In genomic region chr20:35840403-35840802, GRCh38 we compare ENCODE assay signal across 19 cellular contexts.
DNase-seq lines count a peak whose midpoint lies in the region; ATAC-seq and TF ChIP-seq lines count a peak whose summit lies in the region.
"Had no signal": no experiment of that assay in that cellular context is flagged by ENCODE, and none has a peak within 500 bp of the region (broad histone marks: within the 10 kb centered on the region; RNA-seq: fewer than 3 reads in every experiment).

No MANE protein-coding gene starts in this region.

- H3K36me3 Mint-ChIP-seq in T-cell: peaks cover 28% of the 10 kb centered on the region
- H3K36me3 Mint-ChIP-seq in stimulated activated effector memory CD8-positive, alpha-beta T cell treated with anti-CD3 and anti-CD28 coated beads, Interleukin-12 subunit alpha, Interleukin-12 subunit beta, amount 100 ng/mL, for 72 hours: peaks cover 68% of the 10 kb centered on the region

- H3K9me3 ChIP-seq in Loucy (ENCODE audit: insufficient read depth, low read depth, low read length): no peaks in the 10 kb centered on the region
- no peaks in the 10 kb centered on the region for H3K9me3 ChIP-seq in right lobe of liver

- no peak overlapping the region for H3K27ac ChIP-seq in right lobe of liver
- H3K27ac ChIP-seq: BLaER1 treated with 17β-estradiol and CSF1 and Interleukin-3, amounts not matched to agents 10 nM and 100 nM; PC-9 had no signal

- H3K9me3 Mint-ChIP-seq in T-cell: peaks cover 0 to 3% (median 0%) of the 10 kb centered on the region in 3 donors
- no peaks in the 10 kb centered on the region for H3K9me3 Mint-ChIP-seq in stimulated activated effector memory CD8-positive, alpha-beta T cell treated with anti-CD3 and anti-CD28 coated beads, Interleukin-12 subunit alpha, Interleukin-12 subunit beta, amount 100 ng/mL, for 72 hours

- H3K9ac ChIP-seq in Loucy (ENCODE audit: low read depth, low read length, poor library complexity, severe bottlenecking): peak overlapping the region; percentile 48
- H3K9ac ChIP-seq: BLaER1 treated with 17β-estradiol and CSF1 and Interleukin-3, amounts not matched to agents 10 nM and 100 nM had no signal

- POLR2A ChIA-PET in T-cell (lab: Charles Lee): no interaction called here

- H3K36me3 ChIP-seq in Loucy (ENCODE audit: insufficient read depth, low read length): peaks cover 27% of the 10 kb centered on the region; the same call in 1 of the 2 replicates
- peaks cover 0 to 12% (median 2%) of the 10 kb centered on the region in 4 donors for H3K36me3 ChIP-seq in right lobe of liver

- no peak for TF ChIP-seq CTCF in Loucy (conservative IDR thresholded peaks at IDR 0.05; ENCODE audit: low read length)
- no peak for TF ChIP-seq CTCF in right lobe of liver (IDR thresholded peaks at IDR 0.05)

- peak overlapping the region; percentile 45 for H3K4me3 ChIP-seq in Loucy (ENCODE audit: low read length, poor library complexity, severe bottlenecking)
- no peak overlapping the region for H3K4me3 ChIP-seq in right lobe of liver
- H3K4me3 ChIP-seq: BLaER1 treated with 17β-estradiol and CSF1 and Interleukin-3, amounts not matched to agents 10 nM and 100 nM; K562; PC-9 had no signal

- H3K4me2 ChIP-seq in Loucy (ENCODE audit: low read depth, low read length, poor library complexity, severe bottlenecking): peak overlapping the region; percentile 62
- H3K4me2 ChIP-seq: BLaER1 treated with 17β-estradiol and CSF1 and Interleukin-3, amounts not matched to agents 10 nM and 100 nM; PC-9 had no signal

- peak overlapping the region; percentile 41 to 72 for H3K27ac Mint-ChIP-seq in T-cell
- H3K27ac Mint-ChIP-seq in stimulated activated effector memory CD8-positive, alpha-beta T cell treated with anti-CD3 and anti-CD28 coated beads, Interleukin-12 subunit alpha, Interleukin-12 subunit beta, amount 100 ng/mL, for 72 hours: peak overlapping the region; percentile 64
- H3K27ac Mint-ChIP-seq: HFFc6 had no signal

- CTCF ChIA-PET in T-cell (lab: Charles Lee): no interaction called here

- H3K4me1 Mint-ChIP-seq in T-cell: peaks cover 40 to 53% (median 43%) of the 10 kb centered on the region in 3 donors
- H3K4me1 Mint-ChIP-seq in stimulated activated effector memory CD8-positive, alpha-beta T cell treated with anti-CD3 and anti-CD28 coated beads, Interleukin-12 subunit alpha, Interleukin-12 subunit beta, amount 100 ng/mL, for 72 hours: peaks cover 38% of the 10 kb centered on the region

- DNase-seq in activated naive CD4-positive, alpha-beta T cell treated with Interleukin-2 at 50 U/mL for 16 hours: peak; percentile 11
- no peak for DNase-seq in activated naive CD4-positive, alpha-beta T cell treated with anti-CD3 and anti-CD28 coated beads, Interleukin-2, amount 50 U/mL, for 16 hours
- no peak for DNase-seq in T-cell
- no peak for DNase-seq in stimulated activated effector memory CD8-positive, alpha-beta T cell treated with anti-CD3 and anti-CD28 coated beads, Interleukin-12 subunit alpha, Interleukin-12 subunit beta, amount 100 ng/mL, for 72 hours (ENCODE audit: low spot score in 2 of 2)
- DNase-seq in NCI-H526 (lab: John Stamatoyannopoulos, UW): no peak
- no peak for DNase-seq in right lobe of liver
- DNase-seq: Caco-2, DMS153, HFFc6, NCI-H1092, NCI-H146, NCI-H2081 treated with DMSO at 0.1 percent for 48 hours, NCI-H510A, NCI-H82, PC-9 had no signal

- no peak overlapping the region for H3K4me3 Mint-ChIP-seq in T-cell
- H3K4me3 Mint-ChIP-seq in stimulated activated effector memory CD8-positive, alpha-beta T cell treated with anti-CD3 and anti-CD28 coated beads, Interleukin-12 subunit alpha, Interleukin-12 subunit beta, amount 100 ng/mL, for 72 hours: no peak overlapping the region
- H3K4me3 Mint-ChIP-seq: HFFc6 had no signal

- H3F3A ChIP-seq in Loucy (ENCODE audit: low read depth): 0 out of 2 replicates have a peak, but pooled peaks cover 6% of the 10 kb centered on the region

- no peak for TF ChIP-seq POLR2A in right lobe of liver (IDR thresholded peaks at IDR 0.05)

- peaks cover 28% of the 10 kb centered on the region; the same call in 1 of the 2 replicates for H3K79me2 ChIP-seq in Loucy (ENCODE audit: insufficient read depth, low read length)

- peaks cover 6% of the 10 kb centered on the region for H4K20me1 ChIP-seq in Loucy (ENCODE audit: insufficient read depth, low read length, poor library complexity, severe bottlenecking)

- no peak overlapping the region for H2AFZ ChIP-seq in Loucy (ENCODE audit: low read length)
- H2AFZ ChIP-seq: PC-9 had no signal

- no peaks in the 10 kb centered on the region for H3K9me2 ChIP-seq in Loucy (replicated peaks; ENCODE audit: low read depth, low read length)

- ATAC-seq in T-cell (replicated peaks in 1 of 4): peak; percentile 37 to 57 (median 48)
- no peak for ATAC-seq in stimulated activated effector memory CD8-positive, alpha-beta T cell treated with anti-CD3 and anti-CD28 coated beads, Interleukin-12 subunit alpha, Interleukin-12 subunit beta, amount 100 ng/mL, for 72 hours
- ATAC-seq in right lobe of liver: no peak
- ATAC-seq: K562, Right ventricle myocardium inferior had no signal

- WGBS in right lobe of liver (ENCODE audit: insufficient coverage, low coverage, low lambda C conversion rate, missing lambda C conversion rate): 75% methylated on average over 3 of the region's 3 CpGs

- intact Hi-C loops in right lobe of liver (cut with DNase I): no loop called here

- H3K27me3 ChIP-seq in Loucy (ENCODE audit: insufficient read depth, low read length, poor library complexity, severe bottlenecking) (no peaks in the 10 kb centered on the region), right lobe of liver (no peaks in the 10 kb centered on the region)
- H3K27me3 ChIP-seq: BLaER1 treated with 17β-estradiol and CSF1 and Interleukin-3, amounts not matched to agents 10 nM and 100 nM had no signal

- peaks cover 19% of the 10 kb centered on the region for H3K4me1 ChIP-seq in Loucy (ENCODE audit: insufficient read depth, low read length, poor library complexity, severe bottlenecking)
- no peaks in the 10 kb centered on the region for H3K4me1 ChIP-seq in right lobe of liver
- H3K4me1 ChIP-seq: BLaER1 treated with 17β-estradiol and CSF1 and Interleukin-3, amounts not matched to agents 10 nM and 100 nM; Caco-2 had no signal

- H3K27me3 Mint-ChIP-seq in T-cell: no peaks in the 10 kb centered on the region

Comparison
In these comparisons a context has a peak if more than half of its experiments do, and no peak if none do; other contexts are left out.
1. ATAC-seq: peak in T-cell (4 of 4); none in stimulated activated effector memory CD8-positive, alpha-beta T cell treated with anti-CD3 and anti-CD28 coated beads, Interleukin-12 subunit alpha, Interleukin-12 subunit beta, amount 100 ng/mL, for 72 hours (single experiment) and right lobe of liver (0 of 4).